In genomic region chr3:105614288-105615030, GRCh38 we compare ENCODE assay signal across 15 cellular contexts.
DNase-seq lines count a peak whose midpoint lies in the region; ATAC-seq and TF ChIP-seq lines count a peak whose summit lies in the region.
"Had no signal": no experiment of that assay in that cellular context is flagged by ENCODE, and none has a peak within 500 bp of the region (broad histone marks: within the 10 kb centered on the region; RNA-seq: fewer than 3 reads in every experiment).

No MANE protein-coding gene starts in this region.

- no peaks in the 10 kb centered on the region; the same call in 1 of the 2 replicates for H3K9me1 ChIP-seq in IMR-90 (ENCODE audit: insufficient read depth, low read length)

- peak; percentile 14 for DNase-seq in AG08396 (ENCODE audit: low spot score)
- peak; percentile 52 for DNase-seq in IMR-90
- peak; percentile 20 to 29 for DNase-seq in cardiac fibroblast (ENCODE audit: low read depth in 2 of 2)
- peak; percentile 9 for DNase-seq in inferior parietal cortex (ENCODE audit: extremely low spot score)
- no peak for DNase-seq in type B pancreatic cell (ENCODE audit: extremely low spot score, unreplicated experiment)
- no peak for DNase-seq in epidermal melanocyte (ENCODE audit: insufficient read length, low spot score)
- DNase-seq in GM13976 (ENCODE audit: low spot score), result no peak
- DNase-seq: activated CD4-positive, alpha-beta T cell treated with anti-CD3 and anti-CD28 coated beads, Interleukin-2, amount 10 ng/mL, durations not matched to agents 7 days and 5 days; aorta; cortex of kidney; retina; SK-N-SH had no signal

- no peaks in the 10 kb centered on the region for H3K27me3 Mint-ChIP-seq in type B pancreatic cell
- H3K27me3 Mint-ChIP-seq: activated CD4-positive, alpha-beta T cell treated with anti-CD3 and anti-CD28 coated beads, Interleukin-2, amount 10 ng/mL, durations not matched to agents 7 days and 5 days had no signal

- H3K4ac ChIP-seq in IMR-90 (ENCODE audit: low read depth, low read length), result no peak overlapping the region

- H2BK20ac ChIP-seq in IMR-90 (ENCODE audit: low read depth, low read length), result no peak overlapping the region

- in situ Hi-C loops in IMR-90 (cut with MboI; ENCODE audit: low sequenced_read_pairs), result no loop called here
- in situ Hi-C loops in GM13976 (cut with MboI; ENCODE audit: low sequenced_read_pairs, unreplicated experiment), result no loop called here

- peaks cover 23% of the 10 kb centered on the region for H3K4me1 Mint-ChIP-seq in type B pancreatic cell (ENCODE audit: unreplicated experiment)
- H3K4me1 Mint-ChIP-seq: activated CD4-positive, alpha-beta T cell treated with anti-CD3 and anti-CD28 coated beads, Interleukin-2, amount 10 ng/mL, durations not matched to agents 7 days and 5 days had no signal

- H3K4me3 Mint-ChIP-seq in type B pancreatic cell, result no peak overlapping the region
- H3K4me3 Mint-ChIP-seq: activated CD4-positive, alpha-beta T cell treated with anti-CD3 and anti-CD28 coated beads, Interleukin-2, amount 10 ng/mL, durations not matched to agents 7 days and 5 days; GM23338 had no signal

- no peak overlapping the region for H2BK120ac ChIP-seq in IMR-90 (ENCODE audit: low read depth, low read length)

- no peak overlapping the region for H2BK5ac ChIP-seq in IMR-90 (ENCODE audit: low read depth, low read length, poor library complexity, severe bottlenecking)

- no peak for TF ChIP-seq POLR2A in IMR-90 (IDR thresholded peaks at IDR 0.05; ENCODE audit: low read depth, low read length)

- H2AFZ ChIP-seq in IMR-90 (replicated peaks; ENCODE audit: low read length, poor library complexity), result no peak overlapping the region
- H2AFZ ChIP-seq: GM23338 had no signal

- H3K27me3 ChIP-seq in IMR-90 (ENCODE audit: control insufficient read depth, insufficient read depth, low read length), result no peaks in the 10 kb centered on the region
- H3K27me3 ChIP-seq: vagina had no signal

- intact Hi-C loops in IMR-90 (cut with micrococcal nuclease), result no loop called here

- TF ChIP-seq RAD21 in IMR-90 (IDR thresholded peaks at IDR 0.05; ENCODE audit: low read length), result no peak

- H3K4me2 ChIP-seq in IMR-90 (ENCODE audit: low read depth, low read length), result no peak overlapping the region
- H3K4me2 ChIP-seq: GM23338, SK-N-SH had no signal

- no peak overlapping the region for H3K27ac Mint-ChIP-seq in type B pancreatic cell
- H3K27ac Mint-ChIP-seq: activated CD4-positive, alpha-beta T cell treated with anti-CD3 and anti-CD28 coated beads, Interleukin-2, amount 10 ng/mL, durations not matched to agents 7 days and 5 days; GM23338 had no signal

- H3K27ac ChIP-seq in IMR-90 (ENCODE audit: insufficient read depth, low read length), result no peak overlapping the region
- H3K27ac ChIP-seq: vagina had no signal

- no peak for TF ChIP-seq CTCF in IMR-90 (conservative IDR thresholded peaks at IDR 0.05; ENCODE audit: low read depth, low read length)
- TF ChIP-seq CTCF in cardiac fibroblast (IDR thresholded peaks at IDR 0.05; ENCODE audit: low read depth, low read length), result no peak
- TF ChIP-seq CTCF in type B pancreatic cell (conservative IDR thresholded peaks at IDR 0.05), result no peak
- TF ChIP-seq CTCF in GM13976 (IDR thresholded peaks at IDR 0.05; ENCODE audit: borderline replicate concordance, control extremely low read depth, extremely low read depth, insufficient read depth, missing control alignments), result no peak

- no peak overlapping the region for H2AK9ac ChIP-seq in IMR-90 (replicated peaks; ENCODE audit: low read depth, low read length, poor library complexity)

- CTCF ChIA-PET in IMR-90 (lab: Yijun Ruan, JAX), result no interaction called here

- H3K4me3 ChIP-seq in IMR-90 (ENCODE audit: insufficient read depth, low read depth, low read length) (no peak overlapping the region), cardiac fibroblast (replicated peaks in 1 of 2; ENCODE audit: low read depth in 2 of 2, low read length in 2 of 2) (no peak overlapping the region)
- H3K4me3 ChIP-seq: GM23338, vagina had no signal

- H3K9me3 Mint-ChIP-seq in type B pancreatic cell, result no peaks in the 10 kb centered on the region
- H3K9me3 Mint-ChIP-seq: activated CD4-positive, alpha-beta T cell treated with anti-CD3 and anti-CD28 coated beads, Interleukin-2, amount 10 ng/mL, durations not matched to agents 7 days and 5 days; GM23338 had no signal

- BruUV-seq in IMR-90 (replicated peaks; lab: Mats Ljungman, UMichigan), result no TSS peak

- H3K36me3 ChIP-seq in IMR-90 (ENCODE audit: control insufficient read depth, insufficient read depth, low read length), result no peaks in the 10 kb centered on the region
- H3K36me3 ChIP-seq: vagina had no signal

- no peak overlapping the region for H4K8ac ChIP-seq in IMR-90 (ENCODE audit: low read depth in 2 of 2, low read length in 2 of 2)

- H3K36me3 Mint-ChIP-seq in type B pancreatic cell, result no peaks in the 10 kb centered on the region

- dilution Hi-C loops in IMR-90 (cut with HindIII; ENCODE audit: low sequenced_read_pairs, unreplicated experiment), result no loop called here

- H3K18ac ChIP-seq in IMR-90 (ENCODE audit: low read depth, low read length), result no peak overlapping the region

- H3K23ac ChIP-seq in IMR-90 (ENCODE audit: low read depth, low read length), result no peak overlapping the region

- H3K14ac ChIP-seq in IMR-90 (replicated peaks; ENCODE audit: low read depth, low read length), result no peak overlapping the region

- no peaks in the 10 kb centered on the region for H4K20me1 ChIP-seq in IMR-90 (ENCODE audit: insufficient read depth, low read length)

- H4K5ac ChIP-seq in IMR-90 (ENCODE audit: low read depth, low read length), result no peak overlapping the region

- no peak overlapping the region for H2AK5ac ChIP-seq in IMR-90 (ENCODE audit: low read depth, low read length)

- H2BK15ac ChIP-seq in IMR-90 (ENCODE audit: low read depth, low read length), result no peak overlapping the region

- H3K56ac ChIP-seq in IMR-90 (ENCODE audit: extremely low read depth, insufficient read depth, low read length), result no peak overlapping the region

- H3K79me1 ChIP-seq in IMR-90 (ENCODE audit: low read depth in 1 of 2, low read length in 2 of 2), result no peaks in the 10 kb centered on the region

- ATAC-seq in IMR-90 (ENCODE audit: low read depth) (peak; percentile 53; the same call in 1 of the 2 replicates), GM19023 (IDR thresholded peaks at IDR 0.05; ENCODE audit: unreplicated experiment) (no peak)
- ATAC-seq: GM23338 had no signal

- POLR2A ChIA-PET in IMR-90 (lab: Charles Lee; ENCODE audit: unreplicated experiment), result no interaction called here

- no peaks in the 10 kb centered on the region for H3K9me3 ChIP-seq in IMR-90 (ENCODE audit: control insufficient read depth, insufficient read depth, low read length)
- H3K9me3 ChIP-seq: SK-N-SH, vagina had no signal

- no peak overlapping the region for H4K91ac ChIP-seq in IMR-90 (ENCODE audit: insufficient read depth, low read depth, low read length)

- H3K9ac ChIP-seq in IMR-90 (ENCODE audit: low read depth, low read length), result no peak overlapping the region
- H3K9ac ChIP-seq: SK-N-SH had no signal

- H3K4me1 ChIP-seq in IMR-90 (ENCODE audit: control insufficient read depth, insufficient read depth, low read length), result no peaks in the 10 kb centered on the region
- H3K4me1 ChIP-seq: vagina had no signal

TF ChIP-seq in IMR-90, 13 proteins besides CTCF, POLR2A, EP300 and RAD21:
- TF ChIP-seq CEBPB (IDR thresholded peaks at IDR 0.05; ENCODE audit: low read depth, low read length) (no peak), CHD1 (IDR thresholded peaks at IDR 0.05; ENCODE audit: low read depth, low read length) (no peak), NFE2L2 (IDR thresholded peaks at IDR 0.05; ENCODE audit: low read depth, low read length) (no peak), USF2 (IDR thresholded peaks at IDR 0.05; ENCODE audit: low read depth, low read length) (peak; percentile 60), RCOR1 (IDR thresholded peaks at IDR 0.05; ENCODE audit: insufficient replicate concordance, low read length) (no peak), FOS (IDR thresholded peaks at IDR 0.05; ENCODE audit: low read depth, low read length) (no peak)
TF ChIP-seq in IMR-90: peak in this region for 1.

Comparison
In these comparisons a context has a peak if more than half of its experiments do, and no peak if none do; other contexts are left out.
1. DNase-seq: peak in AG08396 (single experiment), IMR-90 (single experiment), cardiac fibroblast (2 of 2) and inferior parietal cortex (single experiment); none in type B pancreatic cell (single experiment), epidermal melanocyte (single experiment) and GM13976 (single experiment).